1 cellular context compared by ENCODE assay signal in the genomic region with DNA sequence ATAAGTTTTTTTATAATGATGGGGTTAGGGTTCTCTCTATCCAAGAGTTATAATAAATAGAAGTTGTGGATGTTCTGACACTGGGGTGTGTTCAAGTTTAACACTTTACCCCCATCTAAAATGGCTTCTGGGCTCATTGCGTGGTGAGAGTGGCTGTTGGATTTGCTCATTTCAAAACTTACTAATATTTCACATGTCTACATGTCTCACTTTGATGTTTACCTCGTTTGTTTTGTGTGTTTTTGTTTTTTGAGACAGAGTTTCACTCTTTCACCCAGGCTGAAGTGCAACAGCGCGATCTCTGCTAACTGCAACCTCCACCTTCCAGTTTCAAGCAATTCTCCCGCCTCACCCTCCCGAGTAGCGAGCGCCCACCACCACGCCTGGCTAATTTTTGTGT.
TF ChIP-seq lines count a peak whose summit lies in the region.

No MANE protein-coding gene starts in this region.

TF ChIP-seq in HepG2, 621 proteins besides CTCF, POLR2A, EP300 and RAD21:
- no peak for TF ChIP-seq ZNF431 (CRISPR knock-in tag; IDR thresholded peaks at IDR 0.05; ENCODE audit: borderline replicate concordance, low read depth)
- TF ChIP-seq ZNF138 (CRISPR knock-in tag; IDR thresholded peaks at IDR 0.05; ENCODE audit: low read depth): no peak
- TF ChIP-seq KLF13 (CRISPR knock-in tag; IDR thresholded peaks at IDR 0.05): no peak
- TF ChIP-seq NAIF1 (CRISPR knock-in tag; IDR thresholded peaks at IDR 0.05; ENCODE audit: borderline replicate concordance): no peak
- TF ChIP-seq DZIP1 (CRISPR knock-in tag; IDR thresholded peaks at IDR 0.05): no peak
- no peak for TF ChIP-seq ZNF674 (CRISPR knock-in tag; IDR thresholded peaks at IDR 0.05; ENCODE audit: low read depth)
- TF ChIP-seq PAWR (CRISPR knock-in tag; IDR thresholded peaks at IDR 0.05; ENCODE audit: borderline replicate concordance): no peak
- TF ChIP-seq ZNF547 (CRISPR knock-in tag; IDR thresholded peaks at IDR 0.05): no peak
- no peak for TF ChIP-seq PITX1 (CRISPR knock-in tag; IDR thresholded peaks at IDR 0.05)
